ENCODE assay signal across 15 cellular contexts in the genomic region with DNA sequence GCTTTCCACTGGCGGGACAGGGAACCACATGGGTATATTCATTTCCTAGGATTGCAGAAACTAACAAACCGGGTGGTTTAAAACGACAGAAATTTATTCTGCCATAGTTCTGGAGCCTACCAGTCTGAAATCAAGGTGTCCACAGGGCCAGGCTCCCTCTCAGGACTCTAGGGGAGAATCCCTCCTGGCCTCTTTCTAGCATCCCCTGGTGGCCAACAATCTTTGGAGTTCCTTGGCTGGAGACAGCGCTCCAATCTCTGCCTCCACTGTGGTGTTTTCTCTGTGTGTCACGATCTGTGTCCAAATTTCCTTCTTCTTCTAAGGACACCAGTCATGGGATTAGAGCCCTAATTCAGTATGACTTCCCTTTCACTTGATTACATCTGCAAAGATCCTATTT.
DNase-seq lines count a peak whose midpoint lies in the region; ATAC-seq and TF ChIP-seq lines count a peak whose summit lies in the region.
"Had no signal": no experiment of that assay in that cellular context is flagged by ENCODE, and none has a peak within 500 bp of the region (broad histone marks: within the 10 kb centered on the region; RNA-seq: fewer than 3 reads in every experiment).

No MANE protein-coding gene starts in this region.

- H3K27ac Mint-ChIP-seq in activated CD4-positive, alpha-beta T cell treated with anti-CD3 and anti-CD28 coated beads for 36 hours, result peak overlapping the region; percentile 91
- H3K27ac Mint-ChIP-seq in naive thymus-derived CD4-positive, alpha-beta T cell, result peak overlapping the region in 8 of 9 donors; percentile 77 to 98 (median 95)
- H3K27ac Mint-ChIP-seq: activated CD4-positive, alpha-beta T cell treated with anti-CD3 and anti-CD28 coated beads, Interleukin-2, amount 10 ng/mL, durations not matched to agents 24 days and 14 days had no signal

- no peak overlapping the region for H2AFZ ChIP-seq in Karpas-422 (ENCODE audit: low read length)

- no peak overlapping the region for H3K9ac ChIP-seq in Karpas-422 (ENCODE audit: low read length)

- no peak for ATAC-seq in activated CD4-positive, alpha-beta T cell treated with anti-CD3 and anti-CD28 coated beads for 36 hours
- no peak for ATAC-seq in naive thymus-derived CD4-positive, alpha-beta T cell

- no peaks in the 10 kb centered on the region for H3K9me3 Mint-ChIP-seq in activated CD4-positive, alpha-beta T cell treated with anti-CD3 and anti-CD28 coated beads for 36 hours (ENCODE audit: low read depth)
- peaks cover 0 to 2% (median 0%) of the 10 kb centered on the region in 11 donors for H3K9me3 Mint-ChIP-seq in naive thymus-derived CD4-positive, alpha-beta T cell

- peak overlapping the region; percentile 79 for H3K4me3 Mint-ChIP-seq in activated CD4-positive, alpha-beta T cell treated with anti-CD3 and anti-CD28 coated beads for 36 hours
- H3K4me3 Mint-ChIP-seq in naive thymus-derived CD4-positive, alpha-beta T cell, result peak overlapping the region in 9 of 10 donors; percentile 85 to 99 (median 97)

- H3K9me3 ChIP-seq in naive thymus-derived CD4-positive, alpha-beta T cell (ENCODE audit: control insufficient read depth in 2 of 3, low read length in 3 of 3), result no peaks in the 10 kb centered on the region
- H3K9me3 ChIP-seq in Karpas-422 (ENCODE audit: low read length), result no peaks in the 10 kb centered on the region
- H3K9me3 ChIP-seq in ovary, result no peaks in the 10 kb centered on the region
- H3K9me3 ChIP-seq: A549, suprapubic skin had no signal

- intact Hi-C loops in activated CD4-positive, alpha-beta T cell treated with anti-CD3 and anti-CD28 coated beads for 36 hours (cut with DNase I, micrococcal nuclease), result loop anchor here (5.0 to 10.0 kb wide), 3 partner anchors 52 to 536 kb away; partner anchors contain the start of genes SEC63 (in 1 of the 2) and SNX3 (in 1 of the 2)
- intact Hi-C loops in naive thymus-derived CD4-positive, alpha-beta T cell (cut with micrococcal nuclease), result no loop called here
- intact Hi-C loops in ovary (cut with DNase I), result no loop called here

- H3K9me2 ChIP-seq in Karpas-422 (replicated peaks; ENCODE audit: insufficient read depth, low read length), result no peaks in the 10 kb centered on the region

- no peaks in the 10 kb centered on the region for H4K20me1 ChIP-seq in Karpas-422 (ENCODE audit: insufficient read depth, low read depth, low read length)

- H3K4me2 ChIP-seq in Karpas-422 (ENCODE audit: low read depth, low read length, poor library complexity, severe bottlenecking), result no peak overlapping the region
- H3K4me2 ChIP-seq: A549 had no signal

- peaks cover 76% of the 10 kb centered on the region for H3K4me1 Mint-ChIP-seq in activated CD4-positive, alpha-beta T cell treated with anti-CD3 and anti-CD28 coated beads for 36 hours
- peaks cover 50 to 86% (median 72%) of the 10 kb centered on the region in 7 donors for H3K4me1 Mint-ChIP-seq in naive thymus-derived CD4-positive, alpha-beta T cell

- peak overlapping the region; percentile 77 for H3K27ac ChIP-seq in naive thymus-derived CD4-positive, alpha-beta T cell (ENCODE audit: low read depth, low read length)
- H3K27ac ChIP-seq in Karpas-422 (ENCODE audit: low read length), result no peak overlapping the region
- no peak overlapping the region for H3K27ac ChIP-seq in ovary
- H3K27ac ChIP-seq: A549, suprapubic skin had no signal

- H3K36me3 Mint-ChIP-seq in activated CD4-positive, alpha-beta T cell treated with anti-CD3 and anti-CD28 coated beads for 36 hours (ENCODE audit: low read depth), result peaks cover 2% of the 10 kb centered on the region
- peaks cover 0 to 30% (median 17%) of the 10 kb centered on the region in 5 donors for H3K36me3 Mint-ChIP-seq in naive thymus-derived CD4-positive, alpha-beta T cell

- in situ Hi-C loops in astrocyte of the cerebellum (cut with HindIII; ENCODE audit: low sequenced_read_pairs), result no loop called here

- no peak for TF ChIP-seq POLR2A in ovary (IDR thresholded peaks at IDR 0.05)

- no peaks in the 10 kb centered on the region for H3K27me3 ChIP-seq in naive thymus-derived CD4-positive, alpha-beta T cell (ENCODE audit: control insufficient read depth in 2 of 2, insufficient read depth in 2 of 2, low read length in 2 of 2)
- no peaks in the 10 kb centered on the region for H3K27me3 ChIP-seq in Karpas-422 (ENCODE audit: low read length)
- no peaks in the 10 kb centered on the region for H3K27me3 ChIP-seq in ovary

- H3K79me2 ChIP-seq in Karpas-422 (ENCODE audit: low read length), result no peaks in the 10 kb centered on the region

- CTCF ChIA-PET in activated CD4-positive, alpha-beta T cell treated with anti-CD3 and anti-CD28 coated beads for 36 hours (lab: Charles Lee), result interaction anchor here (0.8 to 3.5 kb wide), 8 partner anchors 11 to 139 kb away, joined by 3 to 42 read pairs (median 9); partner anchors contain the start of gene SCML4
- CTCF ChIA-PET in naive thymus-derived CD4-positive, alpha-beta T cell (lab: Charles Lee), result interaction anchor here (0.6 to 6.9 kb wide), 17 partner anchors 9 to 411 kb away, joined by 3 to 128 read pairs (median 8); partner anchors contain the start of gene SCML4

- TF ChIP-seq EP300 in ovary (IDR thresholded peaks at IDR 0.05), result no peak

- H3K4me3 ChIP-seq in astrocyte of the cerebellum (ENCODE audit: low read depth, low read length) (no peak overlapping the region), Karpas-422 (ENCODE audit: low read length) (no peak overlapping the region), ovary (no peak overlapping the region)
- H3K4me3 ChIP-seq in naive thymus-derived CD4-positive, alpha-beta T cell (ENCODE audit: low read length), result peak overlapping the region; percentile 68
- H3K4me3 ChIP-seq: A549, suprapubic skin had no signal

- no peaks in the 10 kb centered on the region for H3K27me3 Mint-ChIP-seq in activated CD4-positive, alpha-beta T cell treated with anti-CD3 and anti-CD28 coated beads for 36 hours
- peaks cover 0 to 19% (median 0%) of the 10 kb centered on the region in 5 donors for H3K27me3 Mint-ChIP-seq in naive thymus-derived CD4-positive, alpha-beta T cell

- peak; percentile 26 for TF ChIP-seq CTCF in astrocyte of the cerebellum (IDR thresholded peaks at IDR 0.05; ENCODE audit: low read depth, low read length, missing control alignments)
- no peak for TF ChIP-seq CTCF in ovary (IDR thresholded peaks at IDR 0.05)

- H3K4me1 ChIP-seq in naive thymus-derived CD4-positive, alpha-beta T cell (ENCODE audit: control insufficient read depth in 2 of 2, insufficient read depth in 2 of 2, low read length in 2 of 2), result peaks cover 34 to 54% of the 10 kb centered on the region in 2 donors
- H3K4me1 ChIP-seq in Karpas-422 (ENCODE audit: low read length), result peaks cover 52% of the 10 kb centered on the region
- H3K4me1 ChIP-seq in ovary (ENCODE audit: insufficient read depth), result no peaks in the 10 kb centered on the region
- H3K4me1 ChIP-seq: A549, suprapubic skin had no signal

- DNase-seq in activated CD4-positive, alpha-beta T cell treated with anti-CD3 and anti-CD28 coated beads for 36 hours, result no peak
- no peak for DNase-seq in activated CD4-positive, alpha-beta T cell treated with anti-CD3 and anti-CD28 coated beads, Interleukin-2, amount 50 U/mL, for 1 hour
- DNase-seq in HuH-7 (ENCODE audit: low spot score) (peak; percentile 42), astrocyte of the cerebellum (ENCODE audit: low read depth) (no peak), amniotic stem cell (lab: John Stamatoyannopoulos, UW) (no peak), Karpas-422 (no peak), ovary (no peak)
- no peak for DNase-seq in naive thymus-derived CD4-positive, alpha-beta T cell
- DNase-seq: activated CD4-positive, alpha-beta T cell treated with anti-CD3 and anti-CD28 coated beads, Interleukin-2, amount 10 ng/mL, durations not matched to agents 24 days and 14 days; activated naive CD4-positive, alpha-beta T cell treated with anti-CD3 and anti-CD28 coated beads, Interleukin-2, amount 50 U/mL, for 16 hours; DMS53; NCI-H1417 treated with DMSO at 0.1 percent for 48 hours; RPMI8226 had no signal

- POLR2A ChIA-PET in activated CD4-positive, alpha-beta T cell treated with anti-CD3 and anti-CD28 coated beads for 36 hours (lab: Charles Lee), result interaction anchor here (1.2 kb wide), 1 partner anchor 57 kb away, joined by 4 read pairs; no protein-coding TSS in a partner anchor
- POLR2A ChIA-PET in naive thymus-derived CD4-positive, alpha-beta T cell (lab: Charles Lee), result interaction anchor here (1.0 to 10.0 kb wide), 8 partner anchors 10 to 123 kb away, joined by 4 to 176 read pairs (median 22); partner anchors contain the start of gene SCML4

- peaks cover 0 to 4% (median 0%) of the 10 kb centered on the region in 3 experiments for H3K36me3 ChIP-seq in naive thymus-derived CD4-positive, alpha-beta T cell (ENCODE audit: control insufficient read depth in 2 of 3, insufficient read depth in 3 of 3, low read length in 3 of 3)
- H3K36me3 ChIP-seq in Karpas-422 (ENCODE audit: insufficient read depth, low read length) (no peaks in the 10 kb centered on the region), ovary (no peaks in the 10 kb centered on the region)
- H3K36me3 ChIP-seq: suprapubic skin had no signal

- 79 to 81% (median 80%) methylated on average over 5 of the region's 5 CpGs for WGBS in ovary, 3 donors

Comparison
In these comparisons a context has a peak if more than half of its experiments do, and no peak if none do; other contexts are left out.
1. intact Hi-C loops: an anchor here in activated CD4-positive, alpha-beta T cell treated with anti-CD3 and anti-CD28 coated beads for 36 hours (5.0 to 10.0 kb wide); none called in naive thymus-derived CD4-positive, alpha-beta T cell and ovary.